9 cellular contexts compared by ENCODE assay signal in the genomic region with DNA sequence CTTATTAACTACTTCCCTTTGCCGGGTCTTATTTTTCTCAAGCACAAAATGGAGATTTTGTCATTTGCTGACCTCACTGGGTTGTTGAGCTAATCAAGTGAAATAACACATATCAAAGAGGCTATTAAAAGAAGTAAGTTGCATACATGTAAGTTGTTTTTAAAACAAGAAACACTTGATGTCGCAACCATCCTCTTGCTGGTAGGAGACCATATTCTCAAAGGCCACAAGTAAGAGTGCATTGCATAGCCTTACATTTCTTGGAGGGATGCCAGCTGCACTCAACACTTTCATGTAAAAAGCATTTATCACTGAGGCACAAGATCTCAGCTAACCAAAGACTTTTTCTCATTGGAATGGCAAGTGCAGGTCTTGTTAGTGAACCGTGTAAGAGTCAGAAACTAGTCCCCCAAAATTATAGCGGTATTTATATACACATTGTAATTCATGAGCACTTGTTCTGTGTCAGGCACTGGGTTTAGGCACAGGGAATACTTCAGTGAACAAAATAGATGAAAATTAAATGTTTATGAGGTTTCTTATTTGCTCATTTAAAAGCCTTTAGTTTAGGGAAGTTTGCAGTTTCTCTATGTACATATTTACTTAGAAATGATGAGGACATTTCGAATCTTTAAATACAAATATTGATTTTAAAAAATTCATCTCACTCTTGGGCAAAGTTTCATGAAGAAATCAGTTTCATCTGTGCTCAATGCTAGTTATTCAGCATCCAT.
DNase-seq lines count a peak whose midpoint lies in the region; ATAC-seq and TF ChIP-seq lines count a peak whose summit lies in the region.
"Had no signal": no experiment of that assay in that cellular context is flagged by ENCODE, and none has a peak within 500 bp of the region (broad histone marks: within the 10 kb centered on the region; RNA-seq: fewer than 3 reads in every experiment).

No MANE protein-coding gene starts in this region.

- no peak for TF ChIP-seq EP300 in gastroesophageal sphincter (IDR thresholded peaks at IDR 0.05)
- peak in 1 of 4 donors; percentile 84 for TF ChIP-seq EP300 in upper lobe of left lung (IDR thresholded peaks at IDR 0.05)

- H3K4me3 ChIP-seq in breast epithelium (no peak overlapping the region), gastroesophageal sphincter (no peak overlapping the region), upper lobe of left lung (no peak overlapping the region)
- H3K4me3 ChIP-seq: heart right ventricle had no signal

- no peaks in the 10 kb centered on the region for H3K9me3 Mint-ChIP-seq in MCF 10A (ENCODE audit: unreplicated experiment)
- peaks cover 0 to 1% of the 10 kb centered on the region in 2 donors for H3K9me3 Mint-ChIP-seq in effector memory CD8-positive, alpha-beta T cell

- no peak overlapping the region for H3K4me3 Mint-ChIP-seq in MCF 10A (ENCODE audit: unreplicated experiment)
- H3K4me3 Mint-ChIP-seq in effector memory CD8-positive, alpha-beta T cell: no peak overlapping the region

- no TSS peak for BruUV-seq in MCF 10A (replicated peaks; lab: Mats Ljungman, UMichigan)

- no peaks in the 10 kb centered on the region for H3K36me3 ChIP-seq in breast epithelium
- H3K36me3 ChIP-seq in gastroesophageal sphincter: no peaks in the 10 kb centered on the region
- H3K36me3 ChIP-seq in upper lobe of left lung: no peaks in the 10 kb centered on the region
- H3K36me3 ChIP-seq: heart right ventricle had no signal

- TF ChIP-seq CTCF in MCF 10A (IDR thresholded peaks at IDR 0.05; ENCODE audit: unreplicated experiment): no peak
- no peak for TF ChIP-seq CTCF in breast epithelium (IDR thresholded peaks at IDR 0.05)
- TF ChIP-seq CTCF in gastroesophageal sphincter (IDR thresholded peaks at IDR 0.05): no peak
- no peak for TF ChIP-seq CTCF in upper lobe of left lung (IDR thresholded peaks at IDR 0.05)

- H3K27me3 Mint-ChIP-seq in MCF 10A (ENCODE audit: insufficient read depth, unreplicated experiment): no peaks in the 10 kb centered on the region
- peaks cover 0 to 40% of the 10 kb centered on the region in 2 donors for H3K27me3 Mint-ChIP-seq in effector memory CD8-positive, alpha-beta T cell

- no peak for TF ChIP-seq POLR2A in breast epithelium (IDR thresholded peaks at IDR 0.05)
- no peak for TF ChIP-seq POLR2A in gastroesophageal sphincter (IDR thresholded peaks at IDR 0.05)
- TF ChIP-seq POLR2A in upper lobe of left lung (IDR thresholded peaks at IDR 0.05): no peak

- DNase-seq in MCF 10A (ENCODE audit: unreplicated experiment) (peak; percentile 89), breast epithelium (ENCODE audit: low spot score in 2 of 2) (no peak), SIG-M5 treated with dmso at 0.1 percent for 504 hours (lab: John Stamatoyannopoulos, UW; ENCODE audit: unreplicated experiment) (peak; percentile 93), upper lobe of left lung (peak in 1 of 2 donors; percentile 74)
- DNase-seq in effector memory CD8-positive, alpha-beta T cell: no peak
- DNase-seq: heart right ventricle had no signal

- POLR2A ChIA-PET in MCF 10A (lab: Yijun Ruan, JAX): interaction anchor here (0.7 to 3.4 kb wide), 13 partner anchors 12 to 529 kb away, joined by 3 to 26 read pairs (median 4); a partner anchor contains a TSS

- CTCF ChIA-PET in MCF 10A (lab: Yijun Ruan, JAX): interaction anchor here (0.6 to 6.3 kb wide), 25 partner anchors 12 to 1140 kb away, joined by 3 to 51 read pairs (median 5); no protein-coding TSS in a partner anchor

- H3K4me1 Mint-ChIP-seq in MCF 10A (ENCODE audit: insufficient read depth, unreplicated experiment): peaks cover 22% of the 10 kb centered on the region
- peaks cover 0 to 3% of the 10 kb centered on the region in 2 donors for H3K4me1 Mint-ChIP-seq in effector memory CD8-positive, alpha-beta T cell (ENCODE audit: low read depth in 2 of 2)

- peak overlapping the region; percentile 75 for H3K27ac Mint-ChIP-seq in MCF 10A (ENCODE audit: low read depth, unreplicated experiment)
- no peak overlapping the region for H3K27ac Mint-ChIP-seq in effector memory CD8-positive, alpha-beta T cell

- intact Hi-C loops in MCF 10A (cut with micrococcal nuclease): loop anchor here (1.0 kb wide), 5 partner anchors 72 to 529 kb away; a partner anchor contains a TSS
- intact Hi-C loops in breast epithelium (cut with DNase I; ENCODE audit: low total_unique reads): loop anchor here (10.0 kb wide), 1 partner anchor 302 kb away; no protein-coding TSS in a partner anchor

- H3K4me1 ChIP-seq in breast epithelium (no peaks in the 10 kb centered on the region), gastroesophageal sphincter (peaks cover 0 to 34% (median 4%) of the 10 kb centered on the region in 3 donors), upper lobe of left lung (peaks cover 4 to 10% (median 7%) of the 10 kb centered on the region in 4 donors)

- 51 to 61% methylated on average over 5 of the region's 5 CpGs for WGBS in gastroesophageal sphincter (ENCODE audit: low coverage in 1 of 2), 2 donors
- WGBS in upper lobe of left lung, 2 donors: 48 to 55% methylated on average over 5 of the region's 5 CpGs

- H3K27me3 ChIP-seq in breast epithelium: no peaks in the 10 kb centered on the region
- H3K27me3 ChIP-seq in gastroesophageal sphincter: no peaks in the 10 kb centered on the region
- no peaks in the 10 kb centered on the region for H3K27me3 ChIP-seq in upper lobe of left lung
- H3K27me3 ChIP-seq: heart right ventricle had no signal

- no peaks in the 10 kb centered on the region for H3K36me3 Mint-ChIP-seq in MCF 10A (ENCODE audit: insufficient read depth, unreplicated experiment)
- H3K36me3 Mint-ChIP-seq in effector memory CD8-positive, alpha-beta T cell (ENCODE audit: insufficient read depth): no peaks in the 10 kb centered on the region

- H3K27ac ChIP-seq in breast epithelium (no peak overlapping the region), gastroesophageal sphincter (no peak overlapping the region), upper lobe of left lung (peak overlapping the region; percentile 35 to 78 (median 58))

- H3K9me3 ChIP-seq in breast epithelium (no peaks in the 10 kb centered on the region), gastroesophageal sphincter (no peaks in the 10 kb centered on the region), upper lobe of left lung (no peaks in the 10 kb centered on the region)
- H3K9me3 ChIP-seq: heart right ventricle had no signal

- ATAC-seq in gastroesophageal sphincter: peak; percentile 28
- peak in 1 of 2 donors; percentile 57 for ATAC-seq in upper lobe of left lung (ENCODE audit: low FRiP score in 2 of 2)
- ATAC-seq in effector memory CD8-positive, alpha-beta T cell (replicated peaks): no peak
- no peak for ATAC-seq in GM21367 (IDR thresholded peaks at IDR 0.05; ENCODE audit: unreplicated experiment)
- no peak for ATAC-seq in HG03175 (IDR thresholded peaks at IDR 0.05; ENCODE audit: unreplicated experiment)

Comparison
In these comparisons a context has a peak if more than half of its experiments do, and no peak if none do; other contexts are left out.
1. DNase-seq: peak in MCF 10A (single experiment) and SIG-M5 treated with dmso at 0.1 percent for 504 hours (single experiment); none in breast epithelium (0 of 2) and effector memory CD8-positive, alpha-beta T cell (0 of 3).
2. H3K27ac ChIP-seq: peak in upper lobe of left lung (4 of 4); none in breast epithelium (0 of 2) and gastroesophageal sphincter (0 of 4).